ENCODE assay signal across 8 cellular contexts in genomic region chr20:34069341-34070078, GRCh38. TPM values are rescaled to one million over a fixed set of nuclear protein-coding genes. Genes with fewer than 3 reads are reported as not detected.
DNase-seq lines count a peak whose midpoint lies in the region; ATAC-seq, FAIRE-seq and TF ChIP-seq lines count a peak whose summit lies in the region.

No MANE protein-coding gene starts in this region.

- H3K27ac ChIP-seq in RWPE2 (ENCODE audit: poor library complexity, severe bottlenecking) (no peak overlapping the region), osteoblast (ENCODE audit: low read depth, low read length) (no peak overlapping the region), uterus (peak overlapping the region in 1 of 2 donors; percentile 13)

- peaks cover 23% of the 10 kb centered on the region for H3K4me1 ChIP-seq in RWPE2 (ENCODE audit: insufficient read depth, poor library complexity, severe bottlenecking)
- H3K4me1 ChIP-seq in osteoblast (ENCODE audit: insufficient read depth, low read length) = peaks cover 19% of the 10 kb centered on the region
- H3K4me1 ChIP-seq in uterus = peaks cover 8% of the 10 kb centered on the region in 2 donors

- no peak overlapping the region for H2AFZ ChIP-seq in osteoblast (ENCODE audit: low read length)

- ATAC-seq in GM19463 (IDR thresholded peaks at IDR 0.05; ENCODE audit: unreplicated experiment) = peak; percentile 75
- peak; percentile 66 for ATAC-seq in RWPE2 (ENCODE audit: low read depth)

- peak; percentile 100 for TF ChIP-seq CTCF in RWPE2 (IDR thresholded peaks at IDR 0.05; ENCODE audit: poor library complexity, severe bottlenecking)
- peak; percentile 87 for TF ChIP-seq CTCF in osteoblast (IDR thresholded peaks at IDR 0.05; ENCODE audit: extremely low read depth, low read depth, low read length)
- peak; percentile 76 to 95 (median 88) for TF ChIP-seq CTCF in uterus (IDR thresholded peaks at IDR 0.05)

- H3K36me3 ChIP-seq in RWPE2 (ENCODE audit: low read depth) (peaks cover 18% of the 10 kb centered on the region), osteoblast (ENCODE audit: insufficient read depth, low read length) (peaks cover 8% of the 10 kb centered on the region), uterus (no peaks in the 10 kb centered on the region)

- intact Hi-C loops in uterus (cut with DNase I; ENCODE audit: low total_unique reads) = loop anchor here (10.0 kb wide), 1 partner anchor 205 kb away; no protein-coding TSS in a partner anchor

- H3K4me2 ChIP-seq in osteoblast (ENCODE audit: insufficient read depth, low read length) = no peak overlapping the region

- peak; percentile 33 for FAIRE-seq in frontal cortex (lab: Jason Lieb, UNC)

- H3K9me3 ChIP-seq in RWPE2 (ENCODE audit: severe bottlenecking) (no peaks in the 10 kb centered on the region), osteoblast (ENCODE audit: low read depth, low read length) (no peaks in the 10 kb centered on the region), uterus (no peaks in the 10 kb centered on the region)

- DNase-seq in Ammon's horn (ENCODE audit: low spot score) (peak; percentile 91), LoVo (ENCODE audit: low spot score) (peak; percentile 64), RWPE2 (ENCODE audit: low spot score) (no peak), frontal cortex (ENCODE audit: low spot score in 2 of 2) (peak; percentile 65 to 69), osteoblast (ENCODE audit: insufficient read length, low spot score, missing footprints) (peak; percentile 96), uterus (peak; percentile 80)
- peak; percentile 41 for DNase-seq in activated gamma-delta T cell treated with anti-CD3 and anti-CD28 coated beads, Interleukin-2, amount 50 U/mL, for 16 hours (ENCODE audit: low read depth)

- H4K20me1 ChIP-seq in osteoblast (ENCODE audit: insufficient read depth, low read length) = peaks cover 71% of the 10 kb centered on the region

- peaks cover 74% of the 10 kb centered on the region for H3K79me2 ChIP-seq in osteoblast (ENCODE audit: insufficient read depth, low read length)

- H3K4me3 ChIP-seq in RWPE2 (ENCODE audit: severe bottlenecking) (no peak overlapping the region), osteoblast (ENCODE audit: insufficient read depth, low read length) (no peak overlapping the region), uterus (no peak overlapping the region)

- TF ChIP-seq POLR2A in uterus (IDR thresholded peaks at IDR 0.05) = no peak

- H3K27me3 ChIP-seq in RWPE2 (ENCODE audit: insufficient read depth, poor library complexity, severe bottlenecking) = no peaks in the 10 kb centered on the region
- no peaks in the 10 kb centered on the region for H3K27me3 ChIP-seq in osteoblast (ENCODE audit: insufficient read depth, low read length)
- H3K27me3 ChIP-seq in uterus = no peaks in the 10 kb centered on the region

RNA-seq across cellular contexts. Expression of gene EIF2S2, which starts 42.5 kb away (rescaled TPM):
- total RNA-seq in frontal cortex (48.9 TPM), osteoblast (139 and 148 TPM in 2 replicates), uterus (10 to 100 TPM; 18.7 to 46.9 (median 37.6) TPM)
